Comparison of ENCODE assay signal across 8 cellular contexts in genomic region chr4:114180481-114180880, GRCh38.
A peak's percentile ranks its signal among the peaks of the same experiment; 100 is the strongest.
DNase-seq lines count a peak whose midpoint lies in the region; FAIRE-seq and TF ChIP-seq lines count a peak whose summit lies in the region.

No MANE protein-coding gene starts in this region.

- H3K27ac Mint-ChIP-seq in astrocyte (ENCODE audit: unreplicated experiment), result no peak overlapping the region

- no peak overlapping the region for H3K4me3 Mint-ChIP-seq in astrocyte (ENCODE audit: unreplicated experiment)

- H3K4me1 ChIP-seq in astrocyte (ENCODE audit: insufficient read depth, low read length), result no peaks in the 10 kb centered on the region

- H3K27me3 ChIP-seq in astrocyte (ENCODE audit: insufficient read depth, low read length) (no peaks in the 10 kb centered on the region), kidney epithelial cell (ENCODE audit: control insufficient read depth, insufficient read depth, low read length) (no peaks in the 10 kb centered on the region)

- no peak overlapping the region for H3K27ac ChIP-seq in astrocyte (ENCODE audit: low read depth, low read length)

- peak overlapping the region; percentile 21 for H2AFZ ChIP-seq in astrocyte (ENCODE audit: low read depth, low read length)

- no peaks in the 10 kb centered on the region for H3K36me3 Mint-ChIP-seq in astrocyte (ENCODE audit: low read depth, unreplicated experiment)

- FAIRE-seq in GM18507 (lab: Jason Lieb, UNC) (peak; percentile 36), astrocyte (lab: Jason Lieb, UNC) (no peak)

- no peak overlapping the region for H3K9ac ChIP-seq in astrocyte (ENCODE audit: low read length)

- H3K9me3 Mint-ChIP-seq in astrocyte (ENCODE audit: unreplicated experiment), result peaks cover 15% of the 10 kb centered on the region

- peaks cover 7% of the 10 kb centered on the region for H3K4me1 Mint-ChIP-seq in astrocyte (ENCODE audit: low read depth, unreplicated experiment)

- no peaks in the 10 kb centered on the region for H4K20me1 ChIP-seq in astrocyte (ENCODE audit: insufficient read depth, low read length)

- H3K27me3 Mint-ChIP-seq in astrocyte (ENCODE audit: low read depth, unreplicated experiment), result no peaks in the 10 kb centered on the region

- TF ChIP-seq CTCF in AG09319 (IDR thresholded peaks at IDR 0.05; ENCODE audit: low read depth, low read length) (peak; percentile 68), astrocyte (IDR thresholded peaks at IDR 0.05; ENCODE audit: insufficient read depth, low read depth, low read length) (peak; percentile 70), kidney epithelial cell (IDR thresholded peaks at IDR 0.05; ENCODE audit: insufficient read depth, low read length, poor library complexity, severe bottlenecking) (peak; percentile 78)

- no peaks in the 10 kb centered on the region for H3K79me2 ChIP-seq in astrocyte (ENCODE audit: insufficient read depth, low read length)

- no peak overlapping the region for H3K4me2 ChIP-seq in astrocyte (ENCODE audit: low read length)

- H3K36me3 ChIP-seq in astrocyte (ENCODE audit: insufficient read depth, low read length), result no peaks in the 10 kb centered on the region
- H3K36me3 ChIP-seq in kidney epithelial cell (ENCODE audit: control insufficient read depth, insufficient read depth, low read length), result no peaks in the 10 kb centered on the region

- H3K4me3 ChIP-seq in astrocyte (ENCODE audit: insufficient read depth, low read depth, low read length), result no peak overlapping the region
- H3K4me3 ChIP-seq in kidney epithelial cell (ENCODE audit: low read depth, low read length), result no peak overlapping the region

- DNase-seq in AG09319 (ENCODE audit: extremely low read depth, low read depth) (peak; percentile 38), GM18507 (ENCODE audit: extremely low spot score, insufficient read length, low read depth) (no peak), NCI-H748 treated with DMSO at 0.1 percent for 48 hours (lab: John Stamatoyannopoulos, UW) (peak; percentile 13), astrocyte (ENCODE audit: low read depth) (peak; percentile 81), kidney epithelial cell (ENCODE audit: low read depth) (peak; percentile 48), HuH-7 (ENCODE audit: low spot score) (no peak), HuH-7.5 (ENCODE audit: low spot score) (no peak)
- peak; percentile 6 to 10 for DNase-seq in stimulated activated CD8-positive, alpha-beta memory T cell treated with anti-CD3 and anti-CD28 coated beads, Interleukin-15, amount 100 ng/mL, for 4 hours (ENCODE audit: low read depth in 2 of 2)

- no peaks in the 10 kb centered on the region for H3K9me3 ChIP-seq in astrocyte (ENCODE audit: insufficient read depth, low read depth, low read length)

Comparison
In these comparisons a context has a peak if more than half of its experiments do, and no peak if none do; other contexts are left out.
1. DNase-seq: peak in AG09319 (single experiment), NCI-H748 treated with DMSO at 0.1 percent for 48 hours (single experiment), astrocyte (single experiment), kidney epithelial cell (single experiment) and stimulated activated CD8-positive, alpha-beta memory T cell treated with anti-CD3 and anti-CD28 coated beads, Interleukin-15, amount 100 ng/mL, for 4 hours (2 of 2); none in GM18507 (single experiment), HuH-7 (single experiment) and HuH-7.5 (single experiment).
2. Peak in every context shown above with its lines, with median percentiles within 50 percentile points of each other: CTCF ChIP-seq.